ENCODE assay signal across 1 cellular context in genomic region chr16:1661826-1662225, GRCh38.
A peak's percentile ranks its signal among the peaks of the same experiment; 100 is the strongest.
TF ChIP-seq lines count a peak whose summit lies in the region.

No MANE protein-coding gene starts in this region.

TF ChIP-seq in HepG2, 621 proteins besides CTCF, POLR2A, EP300 and RAD21:
- TF ChIP-seq TBX2 (CRISPR knock-in tag; IDR thresholded peaks at IDR 0.05; ENCODE audit: borderline replicate concordance), result no peak
- TF ChIP-seq ZSCAN20 (CRISPR knock-in tag; IDR thresholded peaks at IDR 0.05; ENCODE audit: borderline replicate concordance), result no peak
- no peak for TF ChIP-seq ZNF331 (CRISPR knock-in tag; IDR thresholded peaks at IDR 0.05)
- TF ChIP-seq BCL6 (CRISPR knock-in tag; IDR thresholded peaks at IDR 0.05), result no peak
- TF ChIP-seq ZNF7 (CRISPR knock-in tag; IDR thresholded peaks at IDR 0.05), result no peak
- TF ChIP-seq ZBTB40 (IDR thresholded peaks at IDR 0.05), result peak; percentile 60
- TF ChIP-seq ZBTB40 (CRISPR knock-in tag; IDR thresholded peaks at IDR 0.05), result peak; percentile 98
- TF ChIP-seq NFE2L1 (CRISPR knock-in tag; IDR thresholded peaks at IDR 0.05; ENCODE audit: borderline replicate concordance), result no peak
